15 cellular contexts compared by ENCODE assay signal in the genomic region with DNA sequence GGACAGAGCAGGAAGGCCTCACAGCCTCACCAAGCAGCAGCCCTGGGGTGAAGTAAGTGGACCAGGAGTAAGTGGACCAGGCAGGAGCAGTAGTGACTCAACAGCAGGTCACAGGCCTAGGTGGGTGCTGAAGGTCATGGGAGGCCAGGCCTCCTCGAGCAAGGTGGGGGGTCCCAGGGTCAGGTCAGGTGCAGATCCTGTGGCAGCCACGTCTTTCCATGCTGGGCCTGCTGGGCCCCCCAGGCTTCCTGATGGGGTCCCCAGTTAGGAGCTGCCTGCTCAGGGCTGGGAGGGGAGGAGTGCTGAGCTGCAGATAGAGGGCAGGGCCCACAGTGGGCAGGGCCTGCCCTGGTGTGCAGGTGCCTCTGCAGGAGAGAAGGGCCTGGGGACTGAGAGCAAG. TPM values are rescaled to one million over a fixed set of nuclear protein-coding genes. Genes with fewer than 3 reads are reported as not detected.
DNase-seq lines count a peak whose midpoint lies in the region; ATAC-seq, FAIRE-seq and TF ChIP-seq lines count a peak whose summit lies in the region.
"Not testable (repeated sequence)": the region's sequence is repeated elsewhere in the genome, so short reads cannot be mapped to it uniquely, and the experiment has no call there.
"Had no signal": no experiment of that assay in that cellular context is flagged by ENCODE, and none has a peak within 500 bp of the region (broad histone marks: within the 10 kb centered on the region; RNA-seq: fewer than 3 reads in every experiment).

No MANE protein-coding gene starts in this region.

- not testable (repeated sequence) for H3K27ac ChIP-seq in DND-41 (ENCODE audit: low read length); H1 (ENCODE audit: low read depth, low read length)

- H3K4me3 Mint-ChIP-seq in activated naive CD8-positive, alpha-beta T cell treated with anti-CD3 and anti-CD28 coated beads, Interleukin-2, amount 10 ng/mL, durations not matched to agents 7 days and 5 days; memory B cell: not testable (repeated sequence)

- H3K23ac ChIP-seq in H1 (ENCODE audit: insufficient read length): not testable (repeated sequence)

- not testable (repeated sequence) for H3K9me3 ChIP-seq in DND-41 (ENCODE audit: insufficient read depth, low read length, severe bottlenecking); H1 (ENCODE audit: insufficient read depth in 2 of 2, low read depth in 1 of 2, low read length in 1 of 2)

- H3K27me3 Mint-ChIP-seq in activated naive CD8-positive, alpha-beta T cell treated with anti-CD3 and anti-CD28 coated beads, Interleukin-2, amount 10 ng/mL, durations not matched to agents 7 days and 5 days; memory B cell: not testable (repeated sequence)

- 69% methylated on average over 2 of the region's 2 CpGs; no CpG with 5 or more reads in 1 of the 2 experiments for WGBS in H1 (ENCODE audit: extremely low coverage in 1 of 2, insufficient coverage in 1 of 2, insufficient read length in 1 of 2, insufficient replicate concordance in 2 of 2, low coverage in 1 of 2, low lambda C conversion rate in 2 of 2, missing lambda C conversion rate in 1 of 2), 2 experiments

- not testable (repeated sequence) for H3K9me3 Mint-ChIP-seq in activated naive CD8-positive, alpha-beta T cell treated with anti-CD3 and anti-CD28 coated beads, Interleukin-2, amount 10 ng/mL, durations not matched to agents 7 days and 5 days; memory B cell

- not testable (repeated sequence) for H2AK5ac ChIP-seq in H1 (ENCODE audit: low read depth, low read length)

- H3K9ac ChIP-seq in DND-41 (ENCODE audit: low read depth, low read length); H1 (replicated peaks in 1 of 4; ENCODE audit: extremely low read depth in 1 of 4, low read depth in 3 of 4, low read length in 3 of 4): not testable (repeated sequence)

- H4K5ac ChIP-seq in H1 (ENCODE audit: insufficient read length, low read depth, low read length): not testable (repeated sequence)

- peaks cover 35% of the 10 kb centered on the region for H3K36me3 Mint-ChIP-seq in activated naive CD8-positive, alpha-beta T cell treated with anti-CD3 and anti-CD28 coated beads, Interleukin-2, amount 10 ng/mL, durations not matched to agents 7 days and 5 days
- H3K36me3 Mint-ChIP-seq in memory B cell: peaks cover 39% of the 10 kb centered on the region

- not testable (repeated sequence) for H4K91ac ChIP-seq in H1 (replicated peaks; ENCODE audit: insufficient read length, low read length)

- peaks cover 34% of the 10 kb centered on the region for H4K20me1 ChIP-seq in DND-41 (ENCODE audit: insufficient read depth, low read length)
- not testable (repeated sequence) for H4K20me1 ChIP-seq in H1 (replicated peaks in 1 of 2; ENCODE audit: control insufficient read depth in 1 of 2, insufficient read depth in 2 of 2, low read length in 2 of 2)

- ATAC-seq in DND-41 (ENCODE audit: insufficient read depth, low read depth) (0 out of 3 replicates have a peak, but pooled peaks have one; percentile 25), sciatic nerve (peak; percentile 30)
- ATAC-seq in activated naive CD8-positive, alpha-beta T cell treated with anti-CD3 and anti-CD28 coated beads, Interleukin-2, amount 10 ng/mL, durations not matched to agents 7 days and 5 days (ENCODE audit: low read depth): peak; percentile 33
- ATAC-seq in memory B cell (ENCODE audit: low read depth): not testable (repeated sequence)
- peak; percentile 37 for ATAC-seq in stimulated activated naive CD8-positive, alpha-beta T cell treated with anti-CD3 and anti-CD28 coated beads, Interleukin-15, Interleukin-2, amounts not matched to agents 100 U/mL and 50 U/mL, for 24 hours

- CTCF ChIA-PET in H1 (lab: Charles Lee; ENCODE audit: partially characterized antibody): not testable (repeated sequence)

- FAIRE-seq in H1 (lab: Jason Lieb, UNC): not testable (repeated sequence)

- peaks cover 67% of the 10 kb centered on the region for H3K36me3 ChIP-seq in DND-41 (ENCODE audit: insufficient read depth, low read length)
- peaks cover 4 to 30% (median 14%) of the 10 kb centered on the region in 4 experiments; a peak in 7 of 8 replicates for H3K36me3 ChIP-seq in H1 (ENCODE audit: control insufficient read depth in 2 of 4, insufficient read depth in 4 of 4, low read length in 3 of 4)

- 0 out of 2 replicates have a peak overlapping the region, but pooled peaks have one; percentile 20 for H4K8ac ChIP-seq in H1 (ENCODE audit: extremely low read depth, insufficient read depth, low read length)

- not testable (repeated sequence) for H2BK12ac ChIP-seq in H1 (ENCODE audit: low read depth, low read length)

- H3K4ac ChIP-seq in H1 (replicated peaks; ENCODE audit: insufficient read length, low read depth, low read length): not testable (repeated sequence)

- not testable (repeated sequence) for H2BK5ac ChIP-seq in H1 (ENCODE audit: low read depth, low read length)

- not testable (repeated sequence) for H3K27ac Mint-ChIP-seq in activated naive CD8-positive, alpha-beta T cell treated with anti-CD3 and anti-CD28 coated beads, Interleukin-2, amount 10 ng/mL, durations not matched to agents 7 days and 5 days
- peak overlapping the region; percentile 48 for H3K27ac Mint-ChIP-seq in memory B cell

- TF ChIP-seq RAD21 in H1 (IDR thresholded peaks at IDR 0.05 in 1 of 2, conservative IDR thresholded peaks at IDR 0.05 in 1 of 2; ENCODE audit: low read depth in 2 of 2, low read length in 2 of 2): not testable (repeated sequence)

- TF ChIP-seq EP300 in H1 (IDR thresholded peaks at IDR 0.05; ENCODE audit: borderline replicate concordance in 1 of 2, low read depth in 2 of 2, low read length in 2 of 2): not testable (repeated sequence)

- intact Hi-C loops in sciatic nerve (cut with DNase I): not testable (repeated sequence)

- not testable (repeated sequence) for H3K56ac ChIP-seq in H1 (replicated peaks; ENCODE audit: insufficient read length, low read depth, low read length)

- POLR2A ChIA-PET in activated naive CD8-positive, alpha-beta T cell treated with anti-CD3 and anti-CD28 coated beads, Interleukin-2, amount 10 ng/mL, durations not matched to agents 7 days and 5 days (lab: Charles Lee): interaction anchor here (1.7 kb wide), 1 partner anchor 14 kb away, joined by 4 read pairs; no protein-coding TSS in a partner anchor
- POLR2A ChIA-PET in H1 (lab: Charles Lee; ENCODE audit: partially characterized antibody): interaction anchor here (1.6 to 2.0 kb wide), 2 partner anchors 12 to 23 kb away, joined by 3 to 5 read pairs; no protein-coding TSS in a partner anchor

- not testable (repeated sequence) for TF ChIP-seq CTCF in DND-41 (IDR thresholded peaks at IDR 0.05; ENCODE audit: borderline replicate concordance, extremely low read depth, low read length, poor library complexity, severe bottlenecking); H1 (IDR thresholded peaks at IDR 0.05; ENCODE audit: control extremely low read depth in 1 of 3, insufficient read depth in 1 of 3, low read depth in 1 of 3, low read length in 3 of 3)

- not testable (repeated sequence) for H3K4me2 ChIP-seq in DND-41 (ENCODE audit: insufficient read depth, low read length); H1 (ENCODE audit: insufficient read depth in 1 of 2, low read depth in 2 of 2, low read length in 2 of 2)

- H3K4me1 Mint-ChIP-seq in activated naive CD8-positive, alpha-beta T cell treated with anti-CD3 and anti-CD28 coated beads, Interleukin-2, amount 10 ng/mL, durations not matched to agents 7 days and 5 days; memory B cell: not testable (repeated sequence)

- H2BK15ac ChIP-seq in H1 (ENCODE audit: low read length): not testable (repeated sequence)

- H2BK20ac ChIP-seq in H1 (ENCODE audit: low read length): not testable (repeated sequence)

- H3K4me3 ChIP-seq in DND-41 (ENCODE audit: low read depth in 1 of 2, low read length in 2 of 2); H1 (ENCODE audit: extremely low read depth in 1 of 4, insufficient read depth in 2 of 4, low read depth in 3 of 4, low read length in 4 of 4): not testable (repeated sequence)

- H3K79me2 ChIP-seq in DND-41 (ENCODE audit: insufficient read depth, low read length): peaks cover 18% of the 10 kb centered on the region
- H3K79me2 ChIP-seq in H1 (ENCODE audit: control insufficient read depth in 1 of 2, insufficient read depth in 2 of 2, low read length in 2 of 2): not testable (repeated sequence)

- not testable (repeated sequence) for H3K4me1 ChIP-seq in DND-41 (ENCODE audit: insufficient read depth, low read length); H1 (replicated peaks in 1 of 4; ENCODE audit: control insufficient read depth in 3 of 4, insufficient read depth in 4 of 4, low read length in 3 of 4)

- H3K23me2 ChIP-seq in H1 (ENCODE audit: low read depth, low read length): not testable (repeated sequence)

- H3K14ac ChIP-seq in H1 (ENCODE audit: insufficient read length): not testable (repeated sequence)

- H3K18ac ChIP-seq in H1 (ENCODE audit: extremely low read depth, low read length): not testable (repeated sequence)

- TF ChIP-seq POLR2A in H1 (IDR thresholded peaks at IDR 0.05; ENCODE audit: control extremely low read depth in 1 of 2, low read depth in 2 of 2, low read length in 2 of 2): not testable (repeated sequence)

- not testable (repeated sequence) for H2AFZ ChIP-seq in DND-41 (ENCODE audit: low read depth, low read length); H1 (ENCODE audit: low read length)

- DNase-seq in DND-41; activated naive CD8-positive, alpha-beta T cell treated with anti-CD3 and anti-CD28 coated beads, Interleukin-2, amount 10 ng/mL, durations not matched to agents 7 days and 5 days; H1 (ENCODE audit: low read depth in 1 of 2, low spot score in 2 of 2); memory B cell (ENCODE audit: low spot score in 2 of 2); sciatic nerve (ENCODE audit: low spot score); stimulated activated naive CD8-positive, alpha-beta T cell treated with anti-CD3 and anti-CD28 coated beads, Interleukin-15, Interleukin-2, amounts not matched to agents 100 U/mL and 50 U/mL, for 24 hours: not testable (repeated sequence)
- peak; percentile 12 for DNase-seq in activated CD4-positive, CD25-positive, alpha-beta regulatory T cell treated with anti-CD3 and anti-CD28 coated beads, Interleukin-2, amount 50 U/mL, for 72 hours

- H3K79me1 ChIP-seq in H1 (ENCODE audit: low read depth, low read length): not testable (repeated sequence)

- H2BK120ac ChIP-seq in H1 (replicated peaks; ENCODE audit: low read depth, low read length): not testable (repeated sequence)

- not testable (repeated sequence) for H3K27me3 ChIP-seq in DND-41 (ENCODE audit: insufficient read depth, low read length, poor library complexity); H1 (replicated peaks in 1 of 4; ENCODE audit: control insufficient read depth in 3 of 4, extremely low read depth in 1 of 4, insufficient read depth in 3 of 4, low read length in 3 of 4)

RNA-seq across cellular contexts. Expression of gene MICB, which starts 11.1 kb away (rescaled TPM):
- 10 to 100 TPM; 41.5 to 42.8 TPM for total RNA-seq in activated naive CD8-positive, alpha-beta T cell treated with anti-CD3 and anti-CD28 coated beads, Interleukin-2, amount 10 ng/mL, durations not matched to agents 7 days and 5 days
- total RNA-seq in H1 (2021; fragmentation: NEBNext Ultra II Directional; extraction: Animal tissue kit (Norgen Biotek cat#: 25700)): 15.4 and 16.2 TPM in 2 replicates
- polyA plus RNA-seq in H1 (2011; rRNA removed): 19.7 and 25.3 TPM in 2 replicates
- polyA plus RNA-seq in H1 (2011; cell fraction: cytosol; rRNA removed): 20.3 TPM
- polyA plus RNA-seq in H1 (2011; cell fraction: nucleus; rRNA removed): 25.2 TPM
- polyA plus RNA-seq in H1 (2012, experiment 1 of 2): 16.5 to 17.6 TPM (median 17.0 TPM) in 4 replicates
- 19.7 TPM for polyA plus RNA-seq in H1 (2012, experiment 2 of 2)
- 24.5 TPM for polyA plus RNA-seq in H1 (2013, experiment 1 of 2)
- polyA plus RNA-seq in H1 (2013, experiment 2 of 2): 26.7 TPM
- 32.5 and 36.6 TPM in 2 replicates for polyA minus RNA-seq in H1 (2011; rRNA and poly(A)+ RNA removed)
- 16.9 TPM for polyA minus RNA-seq in H1 (2011; cell fraction: cytosol; rRNA and poly(A)+ RNA removed)
- 16.0 TPM for polyA minus RNA-seq in H1 (2011; cell fraction: nucleus; rRNA and poly(A)+ RNA removed)
- 2.9 TPM for total RNA-seq in sciatic nerve
- total RNA-seq: HT1080 had no signal

RNA-seq across cellular contexts. Expression of gene MCCD1, which starts 19.7 kb away (rescaled TPM):
- total RNA-seq in activated naive CD8-positive, alpha-beta T cell treated with anti-CD3 and anti-CD28 coated beads, Interleukin-2, amount 10 ng/mL, durations not matched to agents 7 days and 5 days: not detected
- total RNA-seq in H1 (2021; fragmentation: NEBNext Ultra II Directional; extraction: Animal tissue kit (Norgen Biotek cat#: 25700)): not detected in 2 replicates
- not detected in 2 replicates for polyA plus RNA-seq in H1 (2011; rRNA removed)
- polyA plus RNA-seq in H1 (2011; cell fraction: cytosol; rRNA removed): not detected
- not detected for polyA plus RNA-seq in H1 (2011; cell fraction: nucleus; rRNA removed)
- polyA plus RNA-seq in H1 (2012, experiment 1 of 2): not detected in 4 replicates
- polyA plus RNA-seq in H1 (2012, experiment 2 of 2): not detected
- not detected for polyA plus RNA-seq in H1 (2013, experiment 1 of 2)
- not detected for polyA plus RNA-seq in H1 (2013, experiment 2 of 2)
- polyA minus RNA-seq in H1 (2011; rRNA and poly(A)+ RNA removed): not detected in 2 replicates
- not detected for polyA minus RNA-seq in H1 (2011; cell fraction: cytosol; rRNA and poly(A)+ RNA removed)
- not detected for polyA minus RNA-seq in H1 (2011; cell fraction: nucleus; rRNA and poly(A)+ RNA removed)
- total RNA-seq in sciatic nerve: not detected
- total RNA-seq: Caco-2; CD4-positive, alpha-beta T cell; Daoy; GM23248; HT1080; IMR-90 had no signal
- polyA plus RNA-seq: A549, BJ, GM23248, IMR-90 had no signal

RNA-seq across cellular contexts. Expression of gene DDX39B, which starts 32.8 kb away (rescaled TPM):
- total RNA-seq in activated naive CD8-positive, alpha-beta T cell treated with anti-CD3 and anti-CD28 coated beads, Interleukin-2, amount 10 ng/mL, durations not matched to agents 7 days and 5 days: 100 to 1,000 TPM; 531 to 555 TPM
- 780 and 794 TPM in 2 replicates for total RNA-seq in H1 (2021; fragmentation: NEBNext Ultra II Directional; extraction: Animal tissue kit (Norgen Biotek cat#: 25700))
- polyA plus RNA-seq in H1 (2011; rRNA removed): 896 and 1,164 TPM in 2 replicates
- polyA plus RNA-seq in H1 (2011; cell fraction: cytosol; rRNA removed): 1,131 TPM
- 968 TPM for polyA plus RNA-seq in H1 (2011; cell fraction: nucleus; rRNA removed)
- 715 to 1,033 TPM (median 930 TPM) in 4 replicates for polyA plus RNA-seq in H1 (2012, experiment 1 of 2)
- polyA plus RNA-seq in H1 (2012, experiment 2 of 2): 495 TPM
- 439 TPM for polyA plus RNA-seq in H1 (2013, experiment 1 of 2)
- 386 TPM for polyA plus RNA-seq in H1 (2013, experiment 2 of 2)
- 1,289 and 1,481 TPM in 2 replicates for polyA minus RNA-seq in H1 (2011; rRNA and poly(A)+ RNA removed)
- 430 TPM for polyA minus RNA-seq in H1 (2011; cell fraction: cytosol; rRNA and poly(A)+ RNA removed)
- 481 TPM for polyA minus RNA-seq in H1 (2011; cell fraction: nucleus; rRNA and poly(A)+ RNA removed)
- 258 TPM for total RNA-seq in sciatic nerve

RNA-seq across cellular contexts. Expression of gene ATP6V1G2, which starts 37.4 kb away (rescaled TPM):
- total RNA-seq in activated naive CD8-positive, alpha-beta T cell treated with anti-CD3 and anti-CD28 coated beads, Interleukin-2, amount 10 ng/mL, durations not matched to agents 7 days and 5 days: 1 to 10 TPM; 4.5 to 5.5 TPM
- 2.9 and 3.0 TPM in 2 replicates for total RNA-seq in H1 (2021; fragmentation: NEBNext Ultra II Directional; extraction: Animal tissue kit (Norgen Biotek cat#: 25700))
- 5.1 and 5.7 TPM in 2 replicates for polyA plus RNA-seq in H1 (2011; rRNA removed)
- polyA plus RNA-seq in H1 (2011; cell fraction: cytosol; rRNA removed): 6.9 TPM
- polyA plus RNA-seq in H1 (2011; cell fraction: nucleus; rRNA removed): 5.4 TPM
- 3.6 to 4.9 TPM (median 3.7 TPM) in 4 replicates for polyA plus RNA-seq in H1 (2012, experiment 1 of 2)
- 3.7 TPM for polyA plus RNA-seq in H1 (2012, experiment 2 of 2)
- 2.8 TPM for polyA plus RNA-seq in H1 (2013, experiment 1 of 2)
- 2.8 TPM for polyA plus RNA-seq in H1 (2013, experiment 2 of 2)
- polyA minus RNA-seq in H1 (2011; rRNA and poly(A)+ RNA removed): 2.4 and 2.8 TPM in 2 replicates
- polyA minus RNA-seq in H1 (2011; cell fraction: cytosol; rRNA and poly(A)+ RNA removed): 0.73 TPM
- polyA minus RNA-seq in H1 (2011; cell fraction: nucleus; rRNA and poly(A)+ RNA removed): 1.3 TPM
- total RNA-seq in sciatic nerve: 4.8 TPM

RNA-seq across cellular contexts. Expression of gene NFKBIL1, which starts 38.4 kb away (rescaled TPM):
- 10 to 100 TPM; 15.4 to 17.6 TPM for total RNA-seq in activated naive CD8-positive, alpha-beta T cell treated with anti-CD3 and anti-CD28 coated beads, Interleukin-2, amount 10 ng/mL, durations not matched to agents 7 days and 5 days
- total RNA-seq in H1 (2021; fragmentation: NEBNext Ultra II Directional; extraction: Animal tissue kit (Norgen Biotek cat#: 25700)): 10.8 and 11.2 TPM in 2 replicates
- polyA plus RNA-seq in H1 (2011; rRNA removed): 7.5 and 17.0 TPM in 2 replicates
- 11.8 TPM for polyA plus RNA-seq in H1 (2011; cell fraction: cytosol; rRNA removed)
- 20.7 TPM for polyA plus RNA-seq in H1 (2011; cell fraction: nucleus; rRNA removed)
- polyA plus RNA-seq in H1 (2012, experiment 1 of 2): 6.7 to 13.7 TPM (median 12.1 TPM) in 4 replicates
- polyA plus RNA-seq in H1 (2012, experiment 2 of 2): 9.5 TPM
- polyA plus RNA-seq in H1 (2013, experiment 1 of 2): 10.1 TPM
- 11.0 TPM for polyA plus RNA-seq in H1 (2013, experiment 2 of 2)
- polyA minus RNA-seq in H1 (2011; rRNA and poly(A)+ RNA removed): 1.8 and 2.6 TPM in 2 replicates
- 6.5 TPM for polyA minus RNA-seq in H1 (2011; cell fraction: cytosol; rRNA and poly(A)+ RNA removed)
- polyA minus RNA-seq in H1 (2011; cell fraction: nucleus; rRNA and poly(A)+ RNA removed): 10.5 TPM
- total RNA-seq in sciatic nerve: 23.0 TPM
